Comparison of ENCODE assay signal across 10 cellular contexts in genomic region chr5:167294861-167295685, GRCh38.
DNase-seq lines count a peak whose midpoint lies in the region; ATAC-seq and TF ChIP-seq lines count a peak whose summit lies in the region.
"Had no signal": no experiment of that assay in that cellular context is flagged by ENCODE, and none has a peak within 500 bp of the region (broad histone marks: within the 10 kb centered on the region; RNA-seq: fewer than 3 reads in every experiment).

No MANE protein-coding gene starts in this region.

- CTCF ChIA-PET in WTC11 (lab: Charles Lee): interaction anchor here (1.0 kb wide), 1 partner anchor 752 kb away, joined by 3 read pairs; no protein-coding TSS in a partner anchor
- CTCF ChIA-PET in activated CD4-positive, alpha-beta T cell treated with anti-CD3 and anti-CD28 coated beads for 36 hours (lab: Charles Lee): no interaction called here

- no peaks in the 10 kb centered on the region for H3K9me3 ChIP-seq in hepatocyte (ENCODE audit: low read depth)
- H3K9me3 ChIP-seq in suprapubic skin: no peaks in the 10 kb centered on the region

- intact Hi-C loops in activated CD4-positive, alpha-beta T cell treated with anti-CD3 and anti-CD28 coated beads for 36 hours (cut with DNase I, micrococcal nuclease): no loop called here

- peaks cover 63% of the 10 kb centered on the region for H3K4me1 Mint-ChIP-seq in WTC11
- no peaks in the 10 kb centered on the region for H3K4me1 Mint-ChIP-seq in activated CD4-positive, alpha-beta T cell treated with anti-CD3 and anti-CD28 coated beads for 36 hours

- H3K27ac Mint-ChIP-seq in WTC11: peak overlapping the region; percentile 86
- no peak overlapping the region for H3K27ac Mint-ChIP-seq in activated CD4-positive, alpha-beta T cell treated with anti-CD3 and anti-CD28 coated beads for 36 hours
- H3K27ac Mint-ChIP-seq: activated naive CD8-positive, alpha-beta T cell had no signal

- peak overlapping the region; percentile 9; the same call in 1 of the 2 replicates for H3K4me3 Mint-ChIP-seq in WTC11
- no peak overlapping the region for H3K4me3 Mint-ChIP-seq in activated CD4-positive, alpha-beta T cell treated with anti-CD3 and anti-CD28 coated beads for 36 hours
- H3K4me3 Mint-ChIP-seq: activated naive CD8-positive, alpha-beta T cell had no signal

- H3K27ac ChIP-seq in hepatocyte: peak overlapping the region; percentile 75
- H3K27ac ChIP-seq in suprapubic skin: peak overlapping the region; percentile 6
- H3K27ac ChIP-seq: HL-60 had no signal

- peak; percentile 56 for ATAC-seq in WTC11
- no peak for ATAC-seq in HG03565 (IDR thresholded peaks at IDR 0.05; ENCODE audit: unreplicated experiment)
- ATAC-seq in activated CD4-positive, alpha-beta T cell treated with anti-CD3 and anti-CD28 coated beads for 36 hours: no peak

- no peak for TF ChIP-seq EP300 in suprapubic skin (IDR thresholded peaks at IDR 0.05)

- peaks cover 18% of the 10 kb centered on the region for H3K36me3 Mint-ChIP-seq in WTC11
- no peaks in the 10 kb centered on the region for H3K36me3 Mint-ChIP-seq in activated CD4-positive, alpha-beta T cell treated with anti-CD3 and anti-CD28 coated beads for 36 hours (ENCODE audit: low read depth)
- H3K36me3 Mint-ChIP-seq: activated naive CD8-positive, alpha-beta T cell had no signal

- TF ChIP-seq CTCF in WTC11 (IDR thresholded peaks at IDR 0.05) (no peak), hepatocyte (IDR thresholded peaks at IDR 0.05; ENCODE audit: poor library complexity) (no peak), suprapubic skin (IDR thresholded peaks at IDR 0.05) (no peak)

- TF ChIP-seq POLR2A in suprapubic skin (IDR thresholded peaks at IDR 0.05): no peak

- POLR2A ChIA-PET in WTC11 (lab: Charles Lee): no interaction called here
- POLR2A ChIA-PET in activated CD4-positive, alpha-beta T cell treated with anti-CD3 and anti-CD28 coated beads for 36 hours (lab: Charles Lee): no interaction called here

- H4K20me1 ChIP-seq in hepatocyte (ENCODE audit: insufficient read depth, poor library complexity, severe bottlenecking): no peaks in the 10 kb centered on the region

- peaks cover 21% of the 10 kb centered on the region for H3K9me3 Mint-ChIP-seq in WTC11
- peaks cover 9% of the 10 kb centered on the region for H3K9me3 Mint-ChIP-seq in activated CD4-positive, alpha-beta T cell treated with anti-CD3 and anti-CD28 coated beads for 36 hours (ENCODE audit: low read depth)

- no peaks in the 10 kb centered on the region for H3K79me2 ChIP-seq in hepatocyte

- H3K36me3 ChIP-seq in hepatocyte (replicated peaks; ENCODE audit: insufficient read depth, low read depth) (no peaks in the 10 kb centered on the region), suprapubic skin (no peaks in the 10 kb centered on the region)

- no peaks in the 10 kb centered on the region for H3K27me3 ChIP-seq in hepatocyte
- no peaks in the 10 kb centered on the region for H3K27me3 ChIP-seq in suprapubic skin

- H3K27me3 Mint-ChIP-seq in WTC11 (ENCODE audit: low read depth): no peaks in the 10 kb centered on the region; the same call in 1 of the 2 replicates
- H3K27me3 Mint-ChIP-seq in activated CD4-positive, alpha-beta T cell treated with anti-CD3 and anti-CD28 coated beads for 36 hours: no peaks in the 10 kb centered on the region

- H3K9me2 ChIP-seq in hepatocyte (replicated peaks; ENCODE audit: insufficient read depth): no peaks in the 10 kb centered on the region

- H3K4me1 ChIP-seq in hepatocyte (ENCODE audit: insufficient read depth): peaks cover 19% of the 10 kb centered on the region
- peaks cover 31% of the 10 kb centered on the region for H3K4me1 ChIP-seq in suprapubic skin

- DNase-seq in HPDE6-E6E7 (ENCODE audit: extremely low spot score) (peak; percentile 51), WTC11 (ENCODE audit: low spot score) (no peak), hepatocyte (ENCODE audit: low spot score) (peak; percentile 59), suprapubic skin (ENCODE audit: low spot score in 2 of 2) (no peak), NCI-H1436 treated with DMSO at 0.1 percent for 48 hours (lab: John Stamatoyannopoulos, UW) (no peak), NCI-H524 treated with DMSO at 0.1 percent for 48 hours (lab: John Stamatoyannopoulos, UW) (no peak)
- no peak for DNase-seq in activated CD4-positive, alpha-beta T cell treated with anti-CD3 and anti-CD28 coated beads for 36 hours

- no peak overlapping the region for H2AFZ ChIP-seq in hepatocyte

- WGBS in hepatocyte (ENCODE audit: low lambda C conversion rate, missing lambda C conversion rate): 39% methylated on average over 3 of the region's 3 CpGs
- 19% methylated on average over 3 of the region's 3 CpGs for WGBS in suprapubic skin

- peak overlapping the region; percentile 40 for H3K4me2 ChIP-seq in hepatocyte

- no peak overlapping the region for H3K4me3 ChIP-seq in hepatocyte
- no peak overlapping the region for H3K4me3 ChIP-seq in suprapubic skin

TF ChIP-seq in WTC11, 78 proteins besides CTCF, POLR2A, EP300 and RAD21:
- TF ChIP-seq NR3C1 (CRISPR knock-in tag; conservative IDR thresholded peaks at IDR 0.05; ENCODE audit: low read depth) (no peak), TEAD4 (CRISPR knock-in tag; IDR thresholded peaks at IDR 0.05) (no peak), NFATC4 (CRISPR knock-in tag; IDR thresholded peaks at IDR 0.05) (no peak), FOXJ3 (CRISPR knock-in tag; IDR thresholded peaks at IDR 0.05; ENCODE audit: borderline replicate concordance) (no peak), CREM (CRISPR knock-in tag; IDR thresholded peaks at IDR 0.05) (no peak), CBFB (CRISPR knock-in tag; IDR thresholded peaks at IDR 0.05; ENCODE audit: low read depth) (no peak), FOXK1 (CRISPR knock-in tag; IDR thresholded peaks at IDR 0.05) (no peak), JUN (CRISPR knock-in tag; IDR thresholded peaks at IDR 0.05) (no peak), ZMAT4 (CRISPR knock-in tag; IDR thresholded peaks at IDR 0.05) (no peak), ZNF138 (CRISPR knock-in tag; conservative IDR thresholded peaks at IDR 0.05) (no peak), ZNF416 (CRISPR knock-in tag; IDR thresholded peaks at IDR 0.05) (no peak), GTF2I (CRISPR knock-in tag; conservative IDR thresholded peaks at IDR 0.05) (no peak)
- TF ChIP-seq, protein P1, sequence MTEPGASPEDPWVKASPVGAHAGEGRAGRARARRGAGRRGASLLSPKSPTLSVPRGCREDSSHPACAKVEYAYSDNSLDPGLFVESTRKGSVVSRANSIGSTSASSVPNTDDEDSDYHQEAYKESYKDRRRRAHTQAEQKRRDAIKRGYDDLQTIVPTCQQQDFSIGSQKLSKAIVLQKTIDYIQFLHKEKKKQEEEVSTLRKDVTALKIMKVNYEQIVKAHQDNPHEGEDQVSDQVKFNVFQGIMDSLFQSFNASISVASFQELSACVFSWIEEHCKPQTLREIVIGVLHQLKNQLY (CRISPR knock-in tag; IDR thresholded peaks at IDR 0.05): no peak
TF ChIP-seq in WTC11: peak in this region for 0.

Comparison
In these comparisons a context has a peak if more than half of its experiments do, and no peak if none do; other contexts are left out.
1. DNase-seq: peak in HPDE6-E6E7 (single experiment) and hepatocyte (single experiment); none in WTC11 (single experiment), suprapubic skin (0 of 2), NCI-H1436 treated with DMSO at 0.1 percent for 48 hours (single experiment), activated CD4-positive, alpha-beta T cell treated with anti-CD3 and anti-CD28 coated beads for 36 hours (single experiment) and NCI-H524 treated with DMSO at 0.1 percent for 48 hours (single experiment).